Comparison of ENCODE assay signal across 8 cellular contexts in genomic region chr13:50129065-50129922, GRCh38.
DNase-seq lines count a peak whose midpoint lies in the region; ATAC-seq, FAIRE-seq and TF ChIP-seq lines count a peak whose summit lies in the region.

No MANE protein-coding gene starts in this region.

- H4K20me1 ChIP-seq in astrocyte (ENCODE audit: insufficient read depth, low read length), result peaks cover 17% of the 10 kb centered on the region

- H3K4me1 ChIP-seq in astrocyte (ENCODE audit: insufficient read depth, low read length) (peaks cover 34% of the 10 kb centered on the region), right lobe of liver (peaks cover 0 to 27% (median 4%) of the 10 kb centered on the region in 4 donors), upper lobe of right lung (peaks cover 22% of the 10 kb centered on the region)

- H3K9me3 ChIP-seq in astrocyte (ENCODE audit: insufficient read depth, low read depth, low read length), result peaks cover 10% of the 10 kb centered on the region
- H3K9me3 ChIP-seq in right lobe of liver, result no peaks in the 10 kb centered on the region
- no peaks in the 10 kb centered on the region for H3K9me3 ChIP-seq in upper lobe of right lung

- DNase-seq in Right ventricle myocardium superior, result peak; percentile 56
- DNase-seq in cardiac septum (ENCODE audit: low spot score), result no peak
- DNase-seq in astrocyte (ENCODE audit: low read depth), result no peak
- DNase-seq in right lobe of liver, result no peak
- no peak for DNase-seq in upper lobe of right lung
- DNase-seq in GM19238 (ENCODE audit: insufficient read length, low spot score), result no peak
- DNase-seq in NCI-H146 treated with DMSO at 0.1 percent for 48 hours (lab: John Stamatoyannopoulos, UW; ENCODE audit: unreplicated experiment), result no peak

- no peak for TF ChIP-seq POLR2A in right lobe of liver (IDR thresholded peaks at IDR 0.05)

- peaks cover 13% of the 10 kb centered on the region for H3K36me3 Mint-ChIP-seq in astrocyte (ENCODE audit: low read depth, unreplicated experiment)

- no peak for TF ChIP-seq CTCF in astrocyte (IDR thresholded peaks at IDR 0.05; ENCODE audit: insufficient read depth, low read depth, low read length)
- no peak for TF ChIP-seq CTCF in right lobe of liver (IDR thresholded peaks at IDR 0.05)
- no peak for TF ChIP-seq CTCF in upper lobe of right lung (IDR thresholded peaks at IDR 0.05)

- H3K79me2 ChIP-seq in astrocyte (ENCODE audit: insufficient read depth, low read length), result no peaks in the 10 kb centered on the region

- H3K27ac Mint-ChIP-seq in astrocyte (ENCODE audit: unreplicated experiment), result peak overlapping the region; percentile 75

- 31% methylated on average over 17 of the region's 42 CpGs for WGBS in right lobe of liver (ENCODE audit: insufficient coverage, low coverage, low lambda C conversion rate, missing lambda C conversion rate)

- peak overlapping the region; percentile 60 for H3K4me3 Mint-ChIP-seq in astrocyte (ENCODE audit: unreplicated experiment)

- peak overlapping the region; percentile 70 for H3K9ac ChIP-seq in astrocyte (ENCODE audit: low read length)

- FAIRE-seq in astrocyte (lab: Jason Lieb, UNC), result no peak

- H3K4me1 Mint-ChIP-seq in astrocyte (ENCODE audit: low read depth, unreplicated experiment), result peaks cover 16% of the 10 kb centered on the region

- H3K27me3 Mint-ChIP-seq in astrocyte (ENCODE audit: low read depth, unreplicated experiment), result peaks cover 53% of the 10 kb centered on the region

- H3K36me3 ChIP-seq in astrocyte (ENCODE audit: insufficient read depth, low read length) (no peaks in the 10 kb centered on the region), right lobe of liver (no peaks in the 10 kb centered on the region), upper lobe of right lung (no peaks in the 10 kb centered on the region)

- no peak overlapping the region for H3K27ac ChIP-seq in astrocyte (ENCODE audit: low read depth, low read length)
- no peak overlapping the region for H3K27ac ChIP-seq in right lobe of liver
- H3K27ac ChIP-seq in upper lobe of right lung, result peak overlapping the region; percentile 63

- H2AFZ ChIP-seq in astrocyte (ENCODE audit: low read depth, low read length), result peak overlapping the region; percentile 38

- H3K4me2 ChIP-seq in astrocyte (ENCODE audit: low read length), result peak overlapping the region; percentile 88

- intact Hi-C loops in Right ventricle myocardium superior (cut with DNase I) (no loop called here), cardiac septum (cut with DNase I) (loop anchor here (10.0 kb wide), 1 partner anchor 576 kb away; no protein-coding TSS in a partner anchor), right lobe of liver (cut with DNase I) (no loop called here), upper lobe of right lung (cut with DNase I) (no loop called here)

- peaks cover 34% of the 10 kb centered on the region for H3K9me3 Mint-ChIP-seq in astrocyte (ENCODE audit: unreplicated experiment)

- ATAC-seq in Right ventricle myocardium superior (ENCODE audit: poor library complexity), result no peak
- ATAC-seq in right lobe of liver, result no peak
- ATAC-seq in upper lobe of right lung, result no peak
- ATAC-seq in HG02642 (IDR thresholded peaks at IDR 0.05; ENCODE audit: poor library complexity, unreplicated experiment), result no peak

- H3K27me3 ChIP-seq in astrocyte (ENCODE audit: insufficient read depth, low read length) (peaks cover 62% of the 10 kb centered on the region), right lobe of liver (peaks cover 5 to 46% of the 10 kb centered on the region in 2 donors), upper lobe of right lung (peaks cover 54% of the 10 kb centered on the region)

- H3K4me3 ChIP-seq in astrocyte (ENCODE audit: insufficient read depth, low read depth, low read length) (peak overlapping the region; percentile 54), right lobe of liver (peak overlapping the region in 2 of 3 donors; percentile 24 to 31), upper lobe of right lung (peak overlapping the region; percentile 48)
